In genomic region chr2:101245468-101245867, GRCh38 we compare ENCODE assay signal across 7 cellular contexts. TPM values are rescaled to one million over a fixed set of nuclear protein-coding genes. Genes with fewer than 3 reads are reported as not detected.
DNase-seq lines count a peak whose midpoint lies in the region; ATAC-seq and TF ChIP-seq lines count a peak whose summit lies in the region.
"Not testable (repeated sequence)": the region's sequence is repeated elsewhere in the genome, so short reads cannot be mapped to it uniquely, and the experiment has no call there.

No MANE protein-coding gene starts in this region.

- WGBS in prostate gland: 93% methylated on average over 5 of the region's 5 CpGs

- not testable (repeated sequence) for H3K36me3 ChIP-seq in Caco-2 (ENCODE audit: control insufficient read depth, insufficient read depth, low read length); prostate gland

- DNase-seq in Caco-2; epithelial cell of prostate (ENCODE audit: low read depth, low spot score); left colon; prostate gland (ENCODE audit: low spot score): not testable (repeated sequence)

- H3K27ac ChIP-seq in 22Rv1: peak overlapping the region; percentile 78
- peak overlapping the region; percentile 98 for H3K27ac ChIP-seq in VCaP
- peak overlapping the region; percentile 52 for H3K27ac ChIP-seq in epithelial cell of prostate
- peak overlapping the region; percentile 55 to 72 for H3K27ac ChIP-seq in prostate gland

- H3K27ac Mint-ChIP-seq in Caco-2 (ENCODE audit: unreplicated experiment) (peak overlapping the region; percentile 72), nephron (peak overlapping the region; percentile 84 to 90 (median 90))

- POLR2A ChIA-PET in Caco-2 (lab: Charles Lee): not testable (repeated sequence)

- H3K9me3 Mint-ChIP-seq in Caco-2 (ENCODE audit: unreplicated experiment): peaks cover 15% of the 10 kb centered on the region
- H3K9me3 Mint-ChIP-seq in nephron: not testable (repeated sequence)

- not testable (repeated sequence) for H3K4me3 ChIP-seq in Caco-2 (ENCODE audit: low read depth, low read length); prostate gland

- CTCF ChIA-PET in Caco-2 (lab: Charles Lee): interaction anchor here (0.6 kb wide), 1 partner anchor 213 kb away, joined by 5 read pairs; no protein-coding TSS in a partner anchor

- not testable (repeated sequence) for H3K27me3 Mint-ChIP-seq in Caco-2 (ENCODE audit: insufficient read depth, unreplicated experiment); nephron (ENCODE audit: low read depth)

- ATAC-seq in left colon: peak; percentile 17

- not testable (repeated sequence) for H3K4me3 Mint-ChIP-seq in Caco-2 (ENCODE audit: unreplicated experiment); nephron

- intact Hi-C loops in Caco-2 (cut with micrococcal nuclease; ENCODE audit: unreplicated experiment); left colon (cut with DNase I, micrococcal nuclease); prostate gland (cut with DNase I): not testable (repeated sequence)

- peaks cover 26% of the 10 kb centered on the region for H3K36me3 Mint-ChIP-seq in Caco-2 (ENCODE audit: insufficient read depth, unreplicated experiment)
- not testable (repeated sequence) for H3K36me3 Mint-ChIP-seq in nephron (ENCODE audit: low read depth)

- H3K9me3 ChIP-seq in Caco-2, prostate gland: not testable (repeated sequence)

- H3K27me3 ChIP-seq in Caco-2 (replicated peaks; ENCODE audit: control insufficient read depth, insufficient read depth, low read length); prostate gland (replicated peaks; ENCODE audit: insufficient read depth): not testable (repeated sequence)

- H3K4me1 Mint-ChIP-seq in Caco-2 (ENCODE audit: low read depth, unreplicated experiment) (peaks cover 46% of the 10 kb centered on the region), nephron (peaks cover 19% of the 10 kb centered on the region)

- TF ChIP-seq POLR2A in prostate gland (IDR thresholded peaks at IDR 0.05): not testable (repeated sequence)

- peaks cover 50% of the 10 kb centered on the region for H3K4me1 ChIP-seq in Caco-2
- H3K4me1 ChIP-seq in prostate gland (replicated peaks): not testable (repeated sequence)

- not testable (repeated sequence) for TF ChIP-seq CTCF in 22Rv1 (IDR thresholded peaks at IDR 0.05); Caco-2 (IDR thresholded peaks at IDR 0.05; ENCODE audit: insufficient read depth in 1 of 2, low read depth in 1 of 2, low read length in 1 of 2, severe bottlenecking in 1 of 2, unreplicated experiment in 1 of 2); VCaP (conservative IDR thresholded peaks at IDR 0.05); nephron (IDR thresholded peaks at IDR 0.05; ENCODE audit: unreplicated experiment in 3 of 3); prostate gland (IDR thresholded peaks at IDR 0.05)

- BruUV-seq in Caco-2 (replicated peaks; lab: Mats Ljungman, UMichigan): not testable (repeated sequence)

RNA-seq across cellular contexts. Expression of gene CNOT11, which starts 7.2 kb away (rescaled TPM):
- 110 and 120 TPM in 2 replicates for total RNA-seq in Caco-2 (2022)
- total RNA-seq in left colon: 10 to 100 TPM; 50.6 to 55.5 TPM
- 10 to 100 TPM; 41.0 to 41.4 TPM for total RNA-seq in prostate gland
